In the genomic region with DNA sequence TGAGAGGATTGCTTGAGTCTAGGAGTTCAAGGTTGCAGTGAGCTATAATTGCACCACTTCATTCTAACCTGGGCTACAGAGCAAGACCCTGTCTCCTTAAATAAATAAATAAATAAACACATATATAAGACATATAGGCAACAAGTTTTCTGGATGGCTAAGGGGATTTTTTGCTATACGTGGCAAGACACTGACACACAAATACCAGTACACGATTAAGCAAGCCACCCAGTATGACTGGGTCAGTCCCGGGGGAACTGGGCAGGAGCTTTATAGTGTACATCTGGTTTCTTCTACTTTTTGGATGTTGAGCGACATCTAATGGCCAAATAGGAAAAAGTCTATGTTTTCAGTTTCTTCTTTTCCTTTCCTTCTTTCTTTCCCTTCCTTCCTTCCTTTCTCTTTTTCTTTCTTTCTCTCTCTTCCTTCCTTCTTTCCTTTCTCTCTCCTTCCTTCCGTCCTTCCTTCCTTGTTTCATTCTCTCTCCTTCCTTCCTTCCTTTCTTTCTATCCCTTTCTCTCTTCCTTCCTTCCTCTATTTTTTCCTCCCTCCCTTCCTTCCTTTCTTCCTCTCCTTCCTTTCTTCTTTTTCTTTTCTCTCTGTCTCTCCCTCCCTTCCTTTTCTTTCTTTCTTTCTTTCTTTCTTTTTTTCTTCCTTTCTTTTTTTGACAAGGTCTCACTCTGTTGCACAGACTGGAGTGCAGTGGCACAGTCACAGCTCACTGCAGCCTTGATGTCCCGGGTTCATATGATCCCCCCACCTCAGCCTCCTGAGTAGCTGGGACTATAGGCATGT, we compare ENCODE assay signal across 1 cellular context.
TF ChIP-seq lines count a peak whose summit lies in the region.

No MANE protein-coding gene starts in this region.

TF ChIP-seq in K562, 482 proteins besides CTCF, POLR2A, EP300 and RAD21 (continued from another document and continues in another):
- TF ChIP-seq SMAD3 (CRISPR knock-in tag; conservative IDR thresholded peaks at IDR 0.05) (no peak), SP1 (CRISPR knock-in tag; IDR thresholded peaks at IDR 0.05) (no peak), POLR2AphosphoS2 (IDR thresholded peaks at IDR 0.05; ENCODE audit: low read length) (no peak), FOSL1 (tag; conservative IDR thresholded peaks at IDR 0.05) (no peak), MYBL2 (IDR thresholded peaks at IDR 0.05; ENCODE audit: low read depth) (0 out of 2 replicates have a peak, but pooled peaks have one; percentile 35), MYBL2 (CRISPR knock-in tag; IDR thresholded peaks at IDR 0.05; ENCODE audit: borderline replicate concordance) (no peak), ZNF507 (tag; conservative IDR thresholded peaks at IDR 0.05) (no peak), FOXJ3 (CRISPR knock-in tag; IDR thresholded peaks at IDR 0.05) (no peak), RBM14 (IDR thresholded peaks at IDR 0.05; ENCODE audit: borderline replicate concordance, insufficient read depth, low read depth, low read length) (no peak), ZNF239 (CRISPR knock-in tag; IDR thresholded peaks at IDR 0.05) (no peak), KLF16 (IDR thresholded peaks at IDR 0.05) (no peak), NFXL1 (CRISPR knock-in tag; IDR thresholded peaks at IDR 0.05) (no peak), EZH2 (IDR thresholded peaks at IDR 0.05; ENCODE audit: borderline replicate concordance, low read depth, low read length) (no peak), TCFL5 (CRISPR knock-in tag; conservative IDR thresholded peaks at IDR 0.05) (no peak), BACH1 (tag; IDR thresholded peaks at IDR 0.05) (no peak), ARID2 (IDR thresholded peaks at IDR 0.05) (peak; percentile 57; the same call in 1 of the 2 replicates), CCNT2 (IDR thresholded peaks at IDR 0.05; ENCODE audit: borderline replicate concordance, extremely low read depth, insufficient read length, low read depth, low read length) (no peak), ZNF24 (IDR thresholded peaks at IDR 0.05) (no peak), CEBPG (CRISPR knock-in tag; IDR thresholded peaks at IDR 0.05) (no peak), CEBPG (tag; conservative IDR thresholded peaks at IDR 0.05 in 1 of 2, IDR thresholded peaks at IDR 0.05 in 1 of 2) (0 out of 4 replicates have a peak, but pooled peaks have one; percentile 26 to 39), ZNF77 (CRISPR knock-in tag; IDR thresholded peaks at IDR 0.05) (no peak), BDP1 (IDR thresholded peaks at IDR 0.05; ENCODE audit: insufficient read depth, insufficient read length) (no peak), TGIF2 (CRISPR knock-in tag; IDR thresholded peaks at IDR 0.05) (no peak), SP2 (IDR thresholded peaks at IDR 0.05; ENCODE audit: extremely low read depth, low read depth, low read length, poor library complexity, severe bottlenecking) (no peak), CBX2 (IDR thresholded peaks at IDR 0.05; ENCODE audit: insufficient read depth, low read length, poor library complexity, severe bottlenecking) (no peak), KLF10 (CRISPR knock-in tag; IDR thresholded peaks at IDR 0.05) (no peak), ZNF551 (CRISPR knock-in tag; IDR thresholded peaks at IDR 0.05) (no peak), PHF8 (IDR thresholded peaks at IDR 0.05; ENCODE audit: borderline replicate concordance, low read length) (no peak), CEBPB (tag; IDR thresholded peaks at IDR 0.05) (no peak), FOXM1 (IDR thresholded peaks at IDR 0.05; ENCODE audit: low read depth) (no peak), FOXM1 (CRISPR knock-in tag; IDR thresholded peaks at IDR 0.05; ENCODE audit: low read depth) (no peak), RCOR1 (IDR thresholded peaks at IDR 0.05; ENCODE audit: borderline replicate concordance in 1 of 2, low read depth in 2 of 2, low read length in 2 of 2) (no peak), ZNF263 (CRISPR knock-in tag; IDR thresholded peaks at IDR 0.05; ENCODE audit: borderline replicate concordance) (no peak), CHD1 (IDR thresholded peaks at IDR 0.05; ENCODE audit: low read length) (no peak), ZNF584 (CRISPR knock-in tag; IDR thresholded peaks at IDR 0.05; ENCODE audit: low read depth) (no peak), SAFB2 (IDR thresholded peaks at IDR 0.05; ENCODE audit: borderline replicate concordance, low read depth, low read length, severe bottlenecking) (no peak), KLF1 (tag; IDR thresholded peaks at IDR 0.05) (no peak), SMAD4 (CRISPR knock-in tag; conservative IDR thresholded peaks at IDR 0.05) (no peak), CHD4 (IDR thresholded peaks at IDR 0.05; ENCODE audit: insufficient read depth, insufficient replicate concordance, low read depth, low read length, poor library complexity, severe bottlenecking) (no peak), RBM15 (IDR thresholded peaks at IDR 0.05; ENCODE audit: insufficient read depth, low read length) (no peak), ZNF143 (CRISPR knock-in tag; IDR thresholded peaks at IDR 0.05) (no peak), RBM22 (IDR thresholded peaks at IDR 0.05; ENCODE audit: low read depth, low read length, poor library complexity, severe bottlenecking) (no peak), HNRNPL (IDR thresholded peaks at IDR 0.05; ENCODE audit: low read depth, low read length) (no peak), NFRKB (IDR thresholded peaks at IDR 0.05; ENCODE audit: low read depth) (0 out of 2 replicates have a peak, but pooled peaks have one; percentile 42), MCM5 (IDR thresholded peaks at IDR 0.05; ENCODE audit: low read depth) (no peak), HOXB6 (CRISPR knock-in tag; IDR thresholded peaks at IDR 0.05; ENCODE audit: borderline replicate concordance) (no peak), RB1 (IDR thresholded peaks at IDR 0.05; ENCODE audit: low read depth) (no peak), FOXA3 (CRISPR knock-in tag; conservative IDR thresholded peaks at IDR 0.05 in 1 of 2, IDR thresholded peaks at IDR 0.05 in 1 of 2) (no peak)
- TF ChIP-seq, protein P1, sequence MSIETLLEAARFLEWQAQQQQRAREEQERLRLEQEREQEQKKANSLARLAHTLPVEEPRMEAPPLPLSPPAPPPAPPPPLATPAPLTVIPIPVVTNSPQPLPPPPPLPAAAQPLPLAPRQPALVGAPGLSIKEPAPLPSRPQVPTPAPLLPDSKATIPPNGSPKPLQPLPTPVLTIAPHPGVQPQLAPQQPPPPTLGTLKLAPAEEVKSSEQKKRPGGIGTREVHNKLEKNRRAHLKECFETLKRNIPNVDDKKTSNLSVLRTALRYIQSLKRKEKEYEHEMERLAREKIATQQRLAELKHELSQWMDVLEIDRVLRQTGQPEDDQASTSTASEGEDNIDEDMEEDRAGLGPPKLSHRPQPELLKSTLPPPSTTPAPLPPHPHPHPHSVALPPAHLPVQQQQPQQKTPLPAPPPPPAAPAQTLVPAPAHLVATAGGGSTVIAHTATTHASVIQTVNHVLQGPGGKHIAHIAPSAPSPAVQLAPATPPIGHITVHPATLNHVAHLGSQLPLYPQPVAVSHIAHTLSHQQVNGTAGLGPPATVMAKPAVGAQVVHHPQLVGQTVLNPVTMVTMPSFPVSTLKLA (conservative IDR thresholded peaks at IDR 0.05): 0 out of 4 replicates have a peak, but pooled peaks of 1 of the 2 experiments have one; percentile 9
- TF ChIP-seq, protein P2, sequence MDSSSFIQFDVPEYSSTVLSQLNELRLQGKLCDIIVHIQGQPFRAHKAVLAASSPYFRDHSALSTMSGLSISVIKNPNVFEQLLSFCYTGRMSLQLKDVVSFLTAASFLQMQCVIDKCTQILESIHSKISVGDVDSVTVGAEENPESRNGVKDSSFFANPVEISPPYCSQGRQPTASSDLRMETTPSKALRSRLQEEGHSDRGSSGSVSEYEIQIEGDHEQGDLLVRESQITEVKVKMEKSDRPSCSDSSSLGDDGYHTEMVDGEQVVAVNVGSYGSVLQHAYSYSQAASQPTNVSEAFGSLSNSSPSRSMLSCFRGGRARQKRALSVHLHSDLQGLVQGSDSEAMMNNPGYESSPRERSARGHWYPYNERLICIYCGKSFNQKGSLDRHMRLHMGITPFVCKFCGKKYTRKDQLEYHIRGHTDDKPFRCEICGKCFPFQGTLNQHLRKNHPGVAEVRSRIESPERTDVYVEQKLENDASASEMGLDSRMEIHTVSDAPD (CRISPR knock-in tag; IDR thresholded peaks at IDR 0.05): no peak
- TF ChIP-seq, protein P3, sequence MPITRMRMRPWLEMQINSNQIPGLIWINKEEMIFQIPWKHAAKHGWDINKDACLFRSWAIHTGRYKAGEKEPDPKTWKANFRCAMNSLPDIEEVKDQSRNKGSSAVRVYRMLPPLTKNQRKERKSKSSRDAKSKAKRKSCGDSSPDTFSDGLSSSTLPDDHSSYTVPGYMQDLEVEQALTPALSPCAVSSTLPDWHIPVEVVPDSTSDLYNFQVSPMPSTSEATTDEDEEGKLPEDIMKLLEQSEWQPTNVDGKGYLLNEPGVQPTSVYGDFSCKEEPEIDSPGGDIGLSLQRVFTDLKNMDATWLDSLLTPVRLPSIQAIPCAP (CRISPR knock-in tag; IDR thresholded peaks at IDR 0.05; ENCODE audit: borderline replicate concordance): no peak
- TF ChIP-seq, protein P4, sequence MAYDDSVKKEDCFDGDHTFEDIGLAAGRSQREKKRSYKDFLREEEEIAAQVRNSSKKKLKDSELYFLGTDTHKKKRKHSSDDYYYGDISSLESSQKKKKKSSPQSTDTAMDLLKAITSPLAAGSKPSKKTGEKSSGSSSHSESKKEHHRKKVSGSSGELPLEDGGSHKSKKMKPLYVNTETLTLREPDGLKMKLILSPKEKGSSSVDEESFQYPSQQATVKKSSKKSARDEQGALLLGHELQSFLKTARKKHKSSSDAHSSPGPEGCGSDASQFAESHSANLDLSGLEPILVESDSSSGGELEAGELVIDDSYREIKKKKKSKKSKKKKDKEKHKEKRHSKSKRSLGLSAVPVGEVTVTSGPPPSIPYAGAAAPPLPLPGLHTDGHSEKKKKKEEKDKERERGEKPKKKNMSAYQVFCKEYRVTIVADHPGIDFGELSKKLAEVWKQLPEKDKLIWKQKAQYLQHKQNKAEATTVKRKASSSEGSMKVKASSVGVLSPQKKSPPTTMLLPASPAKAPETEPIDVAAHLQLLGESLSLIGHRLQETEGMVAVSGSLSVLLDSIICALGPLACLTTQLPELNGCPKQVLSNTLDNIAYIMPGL (CRISPR knock-in tag; IDR thresholded peaks at IDR 0.05): no peak
- TF ChIP-seq, protein P5, sequence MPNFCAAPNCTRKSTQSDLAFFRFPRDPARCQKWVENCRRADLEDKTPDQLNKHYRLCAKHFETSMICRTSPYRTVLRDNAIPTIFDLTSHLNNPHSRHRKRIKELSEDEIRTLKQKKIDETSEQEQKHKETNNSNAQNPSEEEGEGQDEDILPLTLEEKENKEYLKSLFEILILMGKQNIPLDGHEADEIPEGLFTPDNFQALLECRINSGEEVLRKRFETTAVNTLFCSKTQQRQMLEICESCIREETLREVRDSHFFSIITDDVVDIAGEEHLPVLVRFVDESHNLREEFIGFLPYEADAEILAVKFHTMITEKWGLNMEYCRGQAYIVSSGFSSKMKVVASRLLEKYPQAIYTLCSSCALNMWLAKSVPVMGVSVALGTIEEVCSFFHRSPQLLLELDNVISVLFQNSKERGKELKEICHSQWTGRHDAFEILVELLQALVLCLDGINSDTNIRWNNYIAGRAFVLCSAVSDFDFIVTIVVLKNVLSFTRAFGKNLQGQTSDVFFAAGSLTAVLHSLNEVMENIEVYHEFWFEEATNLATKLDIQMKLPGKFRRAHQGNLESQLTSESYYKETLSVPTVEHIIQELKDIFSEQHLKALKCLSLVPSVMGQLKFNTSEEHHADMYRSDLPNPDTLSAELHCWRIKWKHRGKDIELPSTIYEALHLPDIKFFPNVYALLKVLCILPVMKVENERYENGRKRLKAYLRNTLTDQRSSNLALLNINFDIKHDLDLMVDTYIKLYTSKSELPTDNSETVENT (CRISPR knock-in tag; IDR thresholded peaks at IDR 0.05): no peak
- TF ChIP-seq, protein P6, sequence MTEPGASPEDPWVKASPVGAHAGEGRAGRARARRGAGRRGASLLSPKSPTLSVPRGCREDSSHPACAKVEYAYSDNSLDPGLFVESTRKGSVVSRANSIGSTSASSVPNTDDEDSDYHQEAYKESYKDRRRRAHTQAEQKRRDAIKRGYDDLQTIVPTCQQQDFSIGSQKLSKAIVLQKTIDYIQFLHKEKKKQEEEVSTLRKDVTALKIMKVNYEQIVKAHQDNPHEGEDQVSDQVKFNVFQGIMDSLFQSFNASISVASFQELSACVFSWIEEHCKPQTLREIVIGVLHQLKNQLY (CRISPR knock-in tag; conservative IDR thresholded peaks at IDR 0.05): no peak
- TF ChIP-seq, protein P7, sequence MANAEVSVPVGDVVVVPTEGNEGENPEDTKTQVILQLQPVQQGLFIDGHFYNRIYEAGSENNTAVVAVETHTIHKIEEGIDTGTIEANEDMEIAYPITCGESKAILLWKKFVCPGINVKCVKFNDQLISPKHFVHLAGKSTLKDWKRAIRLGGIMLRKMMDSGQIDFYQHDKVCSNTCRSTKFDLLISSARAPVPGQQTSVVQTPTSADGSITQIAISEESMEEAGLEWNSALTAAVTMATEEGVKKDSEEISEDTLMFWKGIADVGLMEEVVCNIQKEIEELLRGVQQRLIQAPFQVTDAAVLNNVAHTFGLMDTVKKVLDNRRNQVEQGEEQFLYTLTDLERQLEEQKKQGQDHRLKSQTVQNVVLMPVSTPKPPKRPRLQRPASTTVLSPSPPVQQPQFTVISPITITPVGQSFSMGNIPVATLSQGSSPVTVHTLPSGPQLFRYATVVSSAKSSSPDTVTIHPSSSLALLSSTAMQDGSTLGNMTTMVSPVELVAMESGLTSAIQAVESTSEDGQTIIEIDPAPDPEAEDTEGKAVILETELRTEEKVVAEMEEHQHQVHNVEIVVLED (CRISPR knock-in tag; IDR thresholded peaks at IDR 0.05): no peak
- TF ChIP-seq, protein P8, sequence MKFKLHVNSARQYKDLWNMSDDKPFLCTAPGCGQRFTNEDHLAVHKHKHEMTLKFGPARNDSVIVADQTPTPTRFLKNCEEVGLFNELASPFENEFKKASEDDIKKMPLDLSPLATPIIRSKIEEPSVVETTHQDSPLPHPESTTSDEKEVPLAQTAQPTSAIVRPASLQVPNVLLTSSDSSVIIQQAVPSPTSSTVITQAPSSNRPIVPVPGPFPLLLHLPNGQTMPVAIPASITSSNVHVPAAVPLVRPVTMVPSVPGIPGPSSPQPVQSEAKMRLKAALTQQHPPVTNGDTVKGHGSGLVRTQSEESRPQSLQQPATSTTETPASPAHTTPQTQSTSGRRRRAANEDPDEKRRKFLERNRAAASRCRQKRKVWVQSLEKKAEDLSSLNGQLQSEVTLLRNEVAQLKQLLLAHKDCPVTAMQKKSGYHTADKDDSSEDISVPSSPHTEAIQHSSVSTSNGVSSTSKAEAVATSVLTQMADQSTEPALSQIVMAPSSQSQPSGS (CRISPR knock-in tag; IDR thresholded peaks at IDR 0.05): no peak
- TF ChIP-seq, protein P9, sequence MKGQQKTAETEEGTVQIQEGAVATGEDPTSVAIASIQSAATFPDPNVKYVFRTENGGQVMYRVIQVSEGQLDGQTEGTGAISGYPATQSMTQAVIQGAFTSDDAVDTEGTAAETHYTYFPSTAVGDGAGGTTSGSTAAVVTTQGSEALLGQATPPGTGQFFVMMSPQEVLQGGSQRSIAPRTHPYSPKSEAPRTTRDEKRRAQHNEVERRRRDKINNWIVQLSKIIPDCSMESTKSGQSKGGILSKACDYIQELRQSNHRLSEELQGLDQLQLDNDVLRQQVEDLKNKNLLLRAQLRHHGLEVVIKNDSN (CRISPR knock-in tag; IDR thresholded peaks at IDR 0.05): no peak
